ENCODE assay signal across 1 cellular context in the genomic region with DNA sequence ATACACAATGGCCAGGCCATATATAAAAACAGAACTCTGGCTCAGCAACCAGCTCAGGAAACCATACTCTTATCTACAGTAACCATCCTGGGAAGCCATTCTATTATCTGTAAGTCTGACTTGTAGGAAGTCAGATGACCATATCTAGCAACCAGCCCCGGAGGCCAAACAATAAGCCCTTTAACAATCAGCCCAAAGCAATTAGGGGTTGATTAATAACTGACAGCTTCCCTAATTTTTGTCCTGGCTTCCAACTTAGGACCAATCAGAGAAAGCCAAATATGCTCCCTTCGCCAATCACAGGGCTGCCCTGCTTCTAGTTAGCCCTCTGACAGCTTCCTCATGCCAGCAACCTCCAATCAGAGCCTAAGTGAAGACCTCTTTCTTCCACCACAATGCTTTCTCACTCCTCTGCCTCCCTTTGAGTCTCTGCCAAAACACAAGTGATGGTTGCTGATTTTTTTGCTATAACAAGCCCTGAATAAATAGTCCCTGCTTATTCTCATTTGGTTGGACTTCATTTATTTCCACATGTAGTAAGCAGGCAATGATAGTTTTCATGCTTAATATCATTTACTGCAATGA.
A peak's percentile ranks its signal among the peaks of the same experiment; 100 is the strongest.
TF ChIP-seq lines count a peak whose summit lies in the region.

No MANE protein-coding gene starts in this region.

TF ChIP-seq in SK-N-SH, 30 proteins besides CTCF, POLR2A, EP300 and RAD21 (continued from another document):
- TF ChIP-seq RFX5 (IDR thresholded peaks at IDR 0.05; ENCODE audit: low read length): peak; percentile 70
- peak; percentile 52; the same call in 1 of the 2 replicates for TF ChIP-seq GATA2 (CRISPR knock-in tag; IDR thresholded peaks at IDR 0.05)
- TF ChIP-seq, protein P1, sequence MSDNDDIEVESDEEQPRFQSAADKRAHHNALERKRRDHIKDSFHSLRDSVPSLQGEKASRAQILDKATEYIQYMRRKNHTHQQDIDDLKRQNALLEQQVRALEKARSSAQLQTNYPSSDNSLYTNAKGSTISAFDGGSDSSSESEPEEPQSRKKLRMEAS (IDR thresholded peaks at IDR 0.05; ENCODE audit: low read depth): no peak
